In genomic region chr12:101925352-101925751, GRCh38 we compare ENCODE assay signal across 8 cellular contexts. TPM values are rescaled to one million over a fixed set of nuclear protein-coding genes. Genes with fewer than 3 reads are reported as not detected.
DNase-seq lines count a peak whose midpoint lies in the region; ATAC-seq, FAIRE-seq and TF ChIP-seq lines count a peak whose summit lies in the region.
"Had no signal": no experiment of that assay in that cellular context is flagged by ENCODE, and none has a peak within 500 bp of the region (broad histone marks: within the 10 kb centered on the region; RNA-seq: fewer than 3 reads in every experiment).

No MANE protein-coding gene starts in this region.

- 0% methylated on average over 1 of the region's 3 CpGs; no CpG with 5 or more reads in 1 of the 2 experiments for WGBS in IMR-90 (ENCODE audit: extremely low coverage in 2 of 2, insufficient read length in 1 of 2), 2 experiments
- 100% methylated on average over 1 of the region's 3 CpGs for WGBS in GM12878 (ENCODE audit: insufficient coverage, insufficient replicate concordance, low lambda C conversion rate, missing lambda C conversion rate)

- H2AK9ac ChIP-seq in IMR-90 (replicated peaks; ENCODE audit: low read depth, low read length, poor library complexity): no peak overlapping the region

- peak overlapping the region; percentile 60 for H4K91ac ChIP-seq in IMR-90 (ENCODE audit: insufficient read depth, low read depth, low read length)

- peak overlapping the region; percentile 25 for H2AFZ ChIP-seq in IMR-90 (replicated peaks; ENCODE audit: low read length, poor library complexity)
- H2AFZ ChIP-seq in GM12878 (ENCODE audit: control insufficient read depth, low read depth, low read length): no peak overlapping the region

- H3K18ac ChIP-seq in IMR-90 (ENCODE audit: low read depth, low read length): peak overlapping the region; percentile 95; the same call in 1 of the 2 replicates

- H3K36me3 ChIP-seq in IMR-90 (ENCODE audit: control insufficient read depth, insufficient read depth, low read length) (peaks cover 9% of the 10 kb centered on the region), GM12878 (ENCODE audit: control insufficient read depth in 2 of 2, insufficient read depth in 2 of 2, low read length in 1 of 2) (peaks cover 0 to 12% of the 10 kb centered on the region in 2 experiments; a peak in 2 of 4 replicates), uterus (no peaks in the 10 kb centered on the region)

- H3K4me2 ChIP-seq in IMR-90 (ENCODE audit: low read depth, low read length) (peak overlapping the region; percentile 76; the same call in 1 of the 2 replicates), GM12878 (ENCODE audit: control insufficient read depth, insufficient read depth) (no peak overlapping the region)

- no TSS peak for BruUV-seq in IMR-90 (replicated peaks; lab: Mats Ljungman, UMichigan)
- no TSS peak for BruUV-seq in GM12878 (replicated peaks; lab: Mats Ljungman, UMichigan)

- RAD21 ChIA-PET in GM12878 (lab: Charles Lee; ENCODE audit: unreplicated experiment): no interaction called here

- H3K79me1 ChIP-seq in IMR-90 (ENCODE audit: low read depth in 1 of 2, low read length in 2 of 2): 0 out of 4 replicates have a peak, but pooled peaks cover 0 to 8% of the 10 kb centered on the region in 2 experiments

- H2BK20ac ChIP-seq in IMR-90 (ENCODE audit: low read depth, low read length): peak overlapping the region; percentile 89

- TF ChIP-seq EP300 in GM12878 (IDR thresholded peaks at IDR 0.05; ENCODE audit: borderline replicate concordance in 1 of 2, control insufficient read depth in 1 of 2, low read depth in 2 of 2, low read length in 2 of 2): no peak

- peak overlapping the region; percentile 86; the same call in 1 of the 2 replicates for H3K23ac ChIP-seq in IMR-90 (ENCODE audit: low read depth, low read length)

- DNase-seq in IMR-90 (peak; percentile 99), GM12878 (ENCODE audit: low read depth, low spot score) (no peak), kidney tubule cell (ENCODE audit: low spot score) (peak; percentile 83), uterus (peak; percentile 74 to 80), NCI-H2029 (lab: John Stamatoyannopoulos, UW) (no peak)
- DNase-seq in activated CD4-positive, alpha-beta T cell treated with anti-CD3 and anti-CD28 coated beads for 48 hours: no peak
- DNase-seq: midbrain had no signal

- intact Hi-C loops in IMR-90 (cut with micrococcal nuclease): no loop called here
- intact Hi-C loops in GM12878 (cut with micrococcal nuclease; ENCODE audit: unreplicated experiment): loop anchor here (5.0 kb wide), 1 partner anchor 802 kb away; no protein-coding TSS in a partner anchor
- intact Hi-C loops in uterus (cut with DNase I; ENCODE audit: low total_unique reads): no loop called here

- H3K4me3 ChIP-seq in IMR-90 (ENCODE audit: insufficient read depth, low read depth, low read length): no peak overlapping the region
- H3K4me3 ChIP-seq in GM12878: no peak overlapping the region
- no peak overlapping the region for H3K4me3 ChIP-seq in uterus

- H4K5ac ChIP-seq in IMR-90 (ENCODE audit: low read depth, low read length): peak overlapping the region; percentile 91

- H3K4ac ChIP-seq in IMR-90 (ENCODE audit: low read depth, low read length): peak overlapping the region; percentile 92

- POLR2A ChIA-PET in IMR-90 (lab: Charles Lee; ENCODE audit: unreplicated experiment) (no interaction called here), GM12878 (lab: Charles Lee) (no interaction called here)

- SMC1A ChIA-PET in GM12878 (lab: Charles Lee; ENCODE audit: uncharacterized antibody, unreplicated experiment): no interaction called here

- H3K9me3 ChIP-seq in IMR-90 (ENCODE audit: control insufficient read depth, insufficient read depth, low read length) (no peaks in the 10 kb centered on the region), GM12878 (replicated peaks; ENCODE audit: control insufficient read depth, insufficient read depth, low read length) (peaks cover 23% of the 10 kb centered on the region; the same call in 2 of the 3 replicates), uterus (no peaks in the 10 kb centered on the region)

- H3K9ac ChIP-seq in IMR-90 (ENCODE audit: low read depth, low read length): no peak overlapping the region
- no peak overlapping the region for H3K9ac ChIP-seq in GM12878 (ENCODE audit: control insufficient read depth, insufficient read depth, low read length)

- H2BK120ac ChIP-seq in IMR-90 (ENCODE audit: low read depth, low read length): peak overlapping the region; percentile 94

- H3K27me3 ChIP-seq in IMR-90 (ENCODE audit: control insufficient read depth, insufficient read depth, low read length): no peaks in the 10 kb centered on the region
- H3K27me3 ChIP-seq in GM12878 (replicated peaks in 1 of 2; ENCODE audit: control insufficient read depth in 2 of 2, insufficient read depth in 2 of 2, low read length in 1 of 2): no peaks in the 10 kb centered on the region
- no peaks in the 10 kb centered on the region for H3K27me3 ChIP-seq in uterus

- H3K56ac ChIP-seq in IMR-90 (ENCODE audit: extremely low read depth, insufficient read depth, low read length): peak overlapping the region; percentile 22; the same call in 1 of the 2 replicates

- peaks cover 9% of the 10 kb centered on the region; the same call in 1 of the 2 replicates for H3K9me1 ChIP-seq in IMR-90 (ENCODE audit: insufficient read depth, low read length)

- FAIRE-seq in GM12878 (lab: Jason Lieb, UNC): no peak

- H3K14ac ChIP-seq in IMR-90 (replicated peaks; ENCODE audit: low read depth, low read length): peak overlapping the region; percentile 87; the same call in 1 of the 2 replicates

- H4K20me1 ChIP-seq in IMR-90 (ENCODE audit: insufficient read depth, low read length): no peaks in the 10 kb centered on the region
- no peaks in the 10 kb centered on the region for H4K20me1 ChIP-seq in GM12878 (ENCODE audit: control insufficient read depth, insufficient read depth)

- ATAC-seq in IMR-90 (ENCODE audit: low read depth) (peak; percentile 95), GM12878 (no peak), HG03175 (IDR thresholded peaks at IDR 0.05; ENCODE audit: unreplicated experiment) (no peak)

- TF ChIP-seq RAD21 in IMR-90 (IDR thresholded peaks at IDR 0.05; ENCODE audit: low read length): no peak
- TF ChIP-seq RAD21 in GM12878 (IDR thresholded peaks at IDR 0.05; ENCODE audit: insufficient read depth, low read depth, low read length): no peak

- in situ Hi-C loops in IMR-90 (cut with MboI; ENCODE audit: low sequenced_read_pairs): loop anchor here (25.0 kb wide), 1 partner anchor 562 kb away; the partner anchor contains the start of gene IGF1
- in situ Hi-C loops in GM12878 (cut with MboI): loop anchor here (25.0 kb wide), 1 partner anchor 1612 kb away; no protein-coding TSS in a partner anchor

- CTCF ChIA-PET in IMR-90 (lab: Yijun Ruan, JAX): no interaction called here
- CTCF ChIA-PET in GM12878 (lab: Yijun Ruan, JAX): no interaction called here

- peaks cover 12% of the 10 kb centered on the region for H3K4me1 ChIP-seq in IMR-90 (ENCODE audit: control insufficient read depth, insufficient read depth, low read length)
- H3K4me1 ChIP-seq in GM12878 (ENCODE audit: control insufficient read depth, insufficient read depth, low read length): peaks cover 29% of the 10 kb centered on the region
- H3K4me1 ChIP-seq in uterus: no peaks in the 10 kb centered on the region

- no peak for TF ChIP-seq CTCF in IMR-90 (conservative IDR thresholded peaks at IDR 0.05; ENCODE audit: low read depth, low read length)
- no peak for TF ChIP-seq CTCF in GM12878 (IDR thresholded peaks at IDR 0.05 in 2 of 3, conservative IDR thresholded peaks at IDR 0.05 in 1 of 3; ENCODE audit: control insufficient read depth in 2 of 3, extremely low read depth in 1 of 3, insufficient read depth in 1 of 3, low read depth in 3 of 3, low read length in 3 of 3)
- no peak for TF ChIP-seq CTCF in uterus (IDR thresholded peaks at IDR 0.05)

- peak overlapping the region; percentile 100 for H2BK5ac ChIP-seq in IMR-90 (ENCODE audit: low read depth, low read length, poor library complexity, severe bottlenecking)

- H3K27ac ChIP-seq in IMR-90 (ENCODE audit: insufficient read depth, low read length) (peak overlapping the region; percentile 56; the same call in 1 of the 2 replicates), GM12878 (ENCODE audit: control insufficient read depth, insufficient read depth) (no peak overlapping the region), uterus (peak overlapping the region; percentile 48 to 67)

- H4K8ac ChIP-seq in IMR-90 (ENCODE audit: low read depth in 2 of 2, low read length in 2 of 2): peak overlapping the region in 1 of 2 experiments; percentile 98; a peak in 3 of 4 replicates

- dilution Hi-C loops in IMR-90 (cut with HindIII; ENCODE audit: low sequenced_read_pairs, unreplicated experiment): no loop called here

- H3K79me2 ChIP-seq in GM12878 (ENCODE audit: control insufficient read depth, insufficient read depth, low read length): peaks cover 6% of the 10 kb centered on the region

- peak overlapping the region; percentile 60; the same call in 1 of the 2 replicates for H2AK5ac ChIP-seq in IMR-90 (ENCODE audit: low read depth, low read length)

- no peak overlapping the region; the same call in 2 of the 3 replicates for H2BK15ac ChIP-seq in IMR-90 (ENCODE audit: low read depth, low read length)

- no peak for TF ChIP-seq POLR2A in IMR-90 (IDR thresholded peaks at IDR 0.05; ENCODE audit: low read depth, low read length)
- no peak for TF ChIP-seq POLR2A in GM12878 (IDR thresholded peaks at IDR 0.05; ENCODE audit: low read depth, low read length)
- TF ChIP-seq POLR2A in uterus (IDR thresholded peaks at IDR 0.05): no peak

RNA-seq across cellular contexts. Expression of gene DRAM1, which starts 48.0 kb away (rescaled TPM):
- 27.2 and 27.5 TPM in 2 replicates for total RNA-seq in IMR-90 (2012; rRNA removed)
- polyA plus RNA-seq in IMR-90 (2012; rRNA removed): 15.8 and 20.0 TPM in 2 replicates
- polyA plus RNA-seq in IMR-90 (2012; cell fraction: cytosol; rRNA removed): 8.7 and 16.2 TPM in 2 replicates
- 3.8 and 25.0 TPM in 2 replicates for polyA plus RNA-seq in IMR-90 (2012; cell fraction: nucleus; rRNA removed; ENCODE audit: low replicate concordance)
- 283 and 300 TPM in 2 replicates for total RNA-seq in GM12878 (2013; cell fraction: nucleolus; rRNA removed)
- 34.0 and 41.1 TPM in 2 replicates for total RNA-seq in GM12878 (2014; rRNA removed)
- total RNA-seq in GM12878 (2014; rRNA removed; fragmentation: Illumina TruSeq; extraction: Trizol): 35.2 and 39.4 TPM in 2 replicates
- total RNA-seq in GM12878 (2021): 38.7 and 41.6 TPM in 2 replicates
- polyA plus RNA-seq in GM12878 (2011; ENCODE audit: low read depth): 17.1 TPM
- 58.7 and 67.3 TPM in 2 replicates for polyA plus RNA-seq in GM12878 (2011; rRNA removed)
- polyA plus RNA-seq in GM12878 (2011; cell fraction: cytosol; rRNA removed): 25.7 and 35.5 TPM in 2 replicates
- polyA plus RNA-seq in GM12878 (2011; cell fraction: nucleus; rRNA removed): 22.0 and 23.4 TPM in 2 replicates
- polyA plus RNA-seq in GM12878 (2012): 32.6 and 42.2 TPM in 2 replicates
- polyA plus RNA-seq in GM12878 (2014; fragmentation: Illumina TruSeq; extraction: Trizol): 32.9 and 57.7 TPM in 2 replicates
- polyA plus RNA-seq in GM12878 (2014; fragmentation: Nextera tagmentation; extraction: Ambion mirVana): 10 to 100 TPM; 22.4 to 34.8 TPM
- 45.9 and 47.2 TPM in 2 replicates for polyA plus RNA-seq in GM12878 (2014; rRNA removed)
- polyA plus RNA-seq in GM12878 (2016; fragmentation: Nextera tagmentation; extraction: Ambion mirVana): 10 to 100 TPM; 89.1 to 91.5 TPM
- 76.8 and 90.8 TPM in 2 replicates for polyA minus RNA-seq in GM12878 (2011; rRNA and poly(A)+ RNA removed)
- 12.6 and 17.9 TPM in 2 replicates for polyA minus RNA-seq in GM12878 (2011; cell fraction: cytosol; rRNA and poly(A)+ RNA removed)
- polyA minus RNA-seq in GM12878 (2011; cell fraction: nucleus; rRNA and poly(A)+ RNA removed): 56.1 and 123 TPM in 2 replicates
- total RNA-seq in uterus: 10 to 100 TPM in 2 of 4 donors, 1 to 10 TPM in 2; 2.0 to 25.4 (median 9.9) TPM

Comparison
In these comparisons a context has a peak if more than half of its experiments do, and no peak if none do; other contexts are left out.
1. DNase-seq: peak in IMR-90 (single experiment), kidney tubule cell (single experiment) and uterus (2 of 2); none in GM12878 (single experiment), NCI-H2029 (single experiment) and activated CD4-positive, alpha-beta T cell treated with anti-CD3 and anti-CD28 coated beads for 48 hours (single experiment).